ENCODE assay signal across 19 cellular contexts in the genomic region with DNA sequence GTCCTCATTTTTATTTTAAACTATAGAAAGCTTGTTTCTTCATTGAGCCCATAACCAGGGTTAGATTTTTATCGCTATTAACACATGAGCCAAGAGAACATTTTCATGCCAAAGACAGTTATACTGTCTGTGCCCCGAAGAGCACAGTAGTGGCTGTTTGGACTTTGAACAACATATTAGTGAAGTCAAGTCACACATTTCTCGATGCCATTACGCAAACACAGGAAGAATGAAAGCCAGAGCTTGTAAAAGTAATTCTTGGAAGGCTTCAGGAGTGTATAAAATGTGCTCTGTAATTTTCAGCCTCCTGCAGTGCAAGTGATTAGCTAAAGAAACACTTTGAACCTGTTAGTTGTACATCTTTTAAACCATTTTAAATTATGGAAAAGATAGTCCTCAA.
"Had no signal": no experiment of that assay in that cellular context is flagged by ENCODE, and none has a peak within 500 bp of the region (broad histone marks: within the 10 kb centered on the region; RNA-seq: fewer than 3 reads in every experiment).

No MANE protein-coding gene starts in this region.

- H3K4me3 ChIP-seq: coronary artery, lung, vagina had no signal

- H3K9me3 ChIP-seq: vagina had no signal

- H3K27ac ChIP-seq: coronary artery, vagina had no signal

- H3K36me3 ChIP-seq: vagina had no signal

- H3K27me3 ChIP-seq: vagina had no signal

- H3K4me1 ChIP-seq: vagina had no signal

- ATAC-seq: activated CD4-positive, CD25-positive, alpha-beta regulatory T cell treated with anti-CD3 and anti-CD28 coated beads, Interleukin-2, amount 50 U/mL, for 24 hours; activated CD8-positive, alpha-beta T cell treated with anti-CD3 and anti-CD28 coated beads, Interleukin-2, amount 10 ng/mL, durations not matched to agents 7 days and 5 days; esophagus mucosa; left colon; stimulated activated naive CD8-positive, alpha-beta T cell treated with anti-CD3 and anti-CD28 coated beads, Interleukin-15, amount 100 ng/mL, for 72 hours had no signal

- DNase-seq: activated CD4-positive, alpha-beta T cell treated with anti-CD3 and anti-CD28 coated beads, Interleukin-2, amount 10 ng/mL, durations not matched to agents 7 days and 5 days; activated CD8-positive, alpha-beta T cell treated with anti-CD3 and anti-CD28 coated beads, Interleukin-2, amount 10 ng/mL, durations not matched to agents 7 days and 5 days; activated naive CD4-positive, alpha-beta T cell treated with Interleukin-2 at 50 U/mL for 16 hours; activated T-cell treated with anti-CD3 and anti-CD28 coated beads, Interleukin-2, amount 50 U/mL, for 24 hours; anterior cingulate cortex; effector CD4-positive, alpha-beta T cell; hippocampal formation; islet precursor cell; left colon; nucleus accumbens; retina; stimulated activated CD4-positive, alpha-beta T cell treated with anti-CD3 and anti-CD28 coated beads, Interleukin-15, amount 100 ng/mL, for 24 hours; stimulated activated CD4-positive, alpha-beta T cell treated with anti-CD3 and anti-CD28 coated beads, Interleukin-2, amount 100 ng/mL, for 48 hours; stimulated activated naive CD8-positive, alpha-beta T cell treated with anti-CD3 and anti-CD28 coated beads, Interleukin-15, amount 100 ng/mL, for 72 hours had no signal
